ENCODE assay signal across 3 cellular contexts in genomic region chr6:41619193-41619592, GRCh38. TPM values are rescaled to one million over a fixed set of nuclear protein-coding genes. Genes with fewer than 3 reads are reported as not detected.
"Had no signal": no experiment of that assay in that cellular context is flagged by ENCODE, and none has a peak within 500 bp of the region (broad histone marks: within the 10 kb centered on the region; RNA-seq: fewer than 3 reads in every experiment).

No MANE protein-coding gene starts in this region.

RNA-seq across cellular contexts. Expression of gene MDFI, which starts 19.1 kb away (rescaled TPM):
- total RNA-seq: GM23248, HepG2 had no signal
- polyA plus RNA-seq: GM23248, IgD-negative memory B cell had no signal
